In the genomic region with DNA sequence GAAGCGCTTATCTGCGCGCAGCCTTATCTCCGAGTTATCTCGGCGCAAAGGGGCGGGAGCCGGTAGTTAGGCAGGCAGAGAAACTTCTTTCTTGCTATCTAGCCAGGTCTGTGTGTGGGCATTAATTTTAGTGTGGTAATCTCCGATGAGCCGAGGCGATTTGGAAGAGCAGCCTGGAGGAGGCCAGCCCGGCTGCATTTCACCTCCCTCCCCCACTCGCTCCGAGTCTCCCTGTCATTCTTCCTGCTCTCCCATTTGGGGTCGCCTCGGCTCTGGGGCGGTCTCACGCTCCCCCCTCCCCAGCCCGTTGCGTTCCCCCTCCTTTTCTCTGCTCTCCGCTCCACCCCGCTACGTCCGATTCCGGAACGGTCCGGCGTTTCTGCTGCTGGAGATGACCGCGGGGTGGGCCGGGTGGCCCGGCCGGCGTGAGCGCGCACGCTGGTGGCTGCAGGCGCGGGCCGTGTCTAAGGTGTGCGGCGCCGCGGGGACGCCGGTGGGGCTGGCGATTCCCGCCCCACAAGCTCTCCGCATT, we compare ENCODE assay signal across 1 cellular context.
A peak's percentile ranks its signal among the peaks of the same experiment; 100 is the strongest.
TF ChIP-seq lines count a peak whose summit lies in the region.

No MANE protein-coding gene starts in this region.

TF ChIP-seq in K562, 482 proteins besides CTCF, POLR2A, EP300 and RAD21 (continued from another document):
- TF ChIP-seq, protein P1, sequence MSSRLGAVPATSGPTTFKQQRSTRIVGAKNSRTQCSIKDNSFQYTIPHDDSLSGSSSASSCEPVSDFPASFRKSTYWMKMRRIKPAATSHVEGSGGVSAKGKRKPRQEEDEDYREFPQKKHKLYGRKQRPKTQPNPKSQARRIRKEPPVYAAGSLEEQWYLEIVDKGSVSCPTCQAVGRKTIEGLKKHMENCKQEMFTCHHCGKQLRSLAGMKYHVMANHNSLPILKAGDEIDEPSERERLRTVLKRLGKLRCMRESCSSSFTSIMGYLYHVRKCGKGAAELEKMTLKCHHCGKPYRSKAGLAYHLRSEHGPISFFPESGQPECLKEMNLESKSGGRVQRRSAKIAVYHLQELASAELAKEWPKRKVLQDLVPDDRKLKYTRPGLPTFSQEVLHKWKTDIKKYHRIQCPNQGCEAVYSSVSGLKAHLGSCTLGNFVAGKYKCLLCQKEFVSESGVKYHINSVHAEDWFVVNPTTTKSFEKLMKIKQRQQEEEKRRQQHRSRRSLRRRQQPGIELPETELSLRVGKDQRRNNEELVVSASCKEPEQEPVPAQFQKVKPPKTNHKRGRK (tag; IDR thresholded peaks at IDR 0.05): no peak
- TF ChIP-seq ZNF140 (CRISPR knock-in tag; IDR thresholded peaks at IDR 0.05) (no peak), ELF1 (tag; IDR thresholded peaks at IDR 0.05) (no peak), ZNF165 (CRISPR knock-in tag; IDR thresholded peaks at IDR 0.05; ENCODE audit: borderline replicate concordance) (no peak), ZFX (CRISPR knock-in tag; IDR thresholded peaks at IDR 0.05) (peak; percentile 0; the same call in 1 of the 2 replicates), ARHGAP35 (IDR thresholded peaks at IDR 0.05; ENCODE audit: partially characterized antibody) (no peak), POU5F1 (IDR thresholded peaks at IDR 0.05; ENCODE audit: borderline replicate concordance, low read depth, low read length, partially characterized antibody) (no peak), TARDBP (IDR thresholded peaks at IDR 0.05) (no peak), MYC (IDR thresholded peaks at IDR 0.05; ENCODE audit: low read depth, low read length) (no peak), MYC (CRISPR knock-in tag; IDR thresholded peaks at IDR 0.05; ENCODE audit: borderline replicate concordance, low read depth) (no peak), SRF (CRISPR knock-in tag; IDR thresholded peaks at IDR 0.05) (no peak), EHMT2 (IDR thresholded peaks at IDR 0.05) (no peak), DPF2 (IDR thresholded peaks at IDR 0.05) (0 out of 2 replicates have a peak, but pooled peaks have one; percentile 42), TAF15 (IDR thresholded peaks at IDR 0.05; ENCODE audit: low read depth, low read length) (no peak), CBFA2T3 (IDR thresholded peaks at IDR 0.05) (peak; percentile 5; the same call in 1 of the 2 replicates), LCOR (CRISPR knock-in tag; IDR thresholded peaks at IDR 0.05) (no peak), CXXC5 (CRISPR knock-in tag; IDR thresholded peaks at IDR 0.05) (0 out of 2 replicates have a peak, but pooled peaks have one; percentile 72), HLTF (IDR thresholded peaks at IDR 0.05) (no peak), KDM1A (IDR thresholded peaks at IDR 0.05) (no peak), SMARCE1 (IDR thresholded peaks at IDR 0.05) (no peak), CHCHD3 (CRISPR knock-in tag; IDR thresholded peaks at IDR 0.05) (no peak), MAZ (CRISPR knock-in tag; conservative IDR thresholded peaks at IDR 0.05 in 1 of 2, IDR thresholded peaks at IDR 0.05 in 1 of 2) (0 out of 4 replicates have a peak, but pooled peaks of 1 of the 2 experiments have one; percentile 34), MTA3 (IDR thresholded peaks at IDR 0.05; ENCODE audit: borderline replicate concordance) (0 out of 2 replicates have a peak, but pooled peaks have one; percentile 7), PCBP1 (IDR thresholded peaks at IDR 0.05; ENCODE audit: low read depth, low read length, poor library complexity, severe bottlenecking) (peak; percentile 30), HNRNPH1 (optimal IDR thresholded peaks at IDR 0.05; ENCODE audit: low read depth, low read length) (no peak), XRCC4 (IDR thresholded peaks at IDR 0.05; ENCODE audit: extremely low read depth, insufficient read depth, insufficient read length) (no peak), PHF20 (IDR thresholded peaks at IDR 0.05; ENCODE audit: partially characterized antibody) (peak; percentile 0)
- TF ChIP-seq, protein P2, sequence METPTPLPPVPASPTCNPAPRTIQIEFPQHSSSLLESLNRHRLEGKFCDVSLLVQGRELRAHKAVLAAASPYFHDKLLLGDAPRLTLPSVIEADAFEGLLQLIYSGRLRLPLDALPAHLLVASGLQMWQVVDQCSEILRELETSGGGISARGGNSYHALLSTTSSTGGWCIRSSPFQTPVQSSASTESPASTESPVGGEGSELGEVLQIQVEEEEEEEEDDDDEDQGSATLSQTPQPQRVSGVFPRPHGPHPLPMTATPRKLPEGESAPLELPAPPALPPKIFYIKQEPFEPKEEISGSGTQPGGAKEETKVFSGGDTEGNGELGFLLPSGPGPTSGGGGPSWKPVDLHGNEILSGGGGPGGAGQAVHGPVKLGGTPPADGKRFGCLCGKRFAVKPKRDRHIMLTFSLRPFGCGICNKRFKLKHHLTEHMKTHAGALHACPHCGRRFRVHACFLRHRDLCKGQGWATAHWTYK (CRISPR knock-in tag; IDR thresholded peaks at IDR 0.05): peak; percentile 3; the same call in 1 of the 2 replicates
- TF ChIP-seq, protein P3, sequence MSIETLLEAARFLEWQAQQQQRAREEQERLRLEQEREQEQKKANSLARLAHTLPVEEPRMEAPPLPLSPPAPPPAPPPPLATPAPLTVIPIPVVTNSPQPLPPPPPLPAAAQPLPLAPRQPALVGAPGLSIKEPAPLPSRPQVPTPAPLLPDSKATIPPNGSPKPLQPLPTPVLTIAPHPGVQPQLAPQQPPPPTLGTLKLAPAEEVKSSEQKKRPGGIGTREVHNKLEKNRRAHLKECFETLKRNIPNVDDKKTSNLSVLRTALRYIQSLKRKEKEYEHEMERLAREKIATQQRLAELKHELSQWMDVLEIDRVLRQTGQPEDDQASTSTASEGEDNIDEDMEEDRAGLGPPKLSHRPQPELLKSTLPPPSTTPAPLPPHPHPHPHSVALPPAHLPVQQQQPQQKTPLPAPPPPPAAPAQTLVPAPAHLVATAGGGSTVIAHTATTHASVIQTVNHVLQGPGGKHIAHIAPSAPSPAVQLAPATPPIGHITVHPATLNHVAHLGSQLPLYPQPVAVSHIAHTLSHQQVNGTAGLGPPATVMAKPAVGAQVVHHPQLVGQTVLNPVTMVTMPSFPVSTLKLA (conservative IDR thresholded peaks at IDR 0.05): no peak
- TF ChIP-seq, protein P4, sequence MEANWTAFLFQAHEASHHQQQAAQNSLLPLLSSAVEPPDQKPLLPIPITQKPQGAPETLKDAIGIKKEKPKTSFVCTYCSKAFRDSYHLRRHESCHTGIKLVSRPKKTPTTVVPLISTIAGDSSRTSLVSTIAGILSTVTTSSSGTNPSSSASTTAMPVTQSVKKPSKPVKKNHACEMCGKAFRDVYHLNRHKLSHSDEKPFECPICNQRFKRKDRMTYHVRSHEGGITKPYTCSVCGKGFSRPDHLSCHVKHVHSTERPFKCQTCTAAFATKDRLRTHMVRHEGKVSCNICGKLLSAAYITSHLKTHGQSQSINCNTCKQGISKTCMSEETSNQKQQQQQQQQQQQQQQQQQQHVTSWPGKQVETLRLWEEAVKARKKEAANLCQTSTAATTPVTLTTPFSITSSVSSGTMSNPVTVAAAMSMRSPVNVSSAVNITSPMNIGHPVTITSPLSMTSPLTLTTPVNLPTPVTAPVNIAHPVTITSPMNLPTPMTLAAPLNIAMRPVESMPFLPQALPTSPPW (CRISPR knock-in tag; IDR thresholded peaks at IDR 0.05): peak; percentile 26; the same call in 1 of the 2 replicates
- TF ChIP-seq, protein P5, sequence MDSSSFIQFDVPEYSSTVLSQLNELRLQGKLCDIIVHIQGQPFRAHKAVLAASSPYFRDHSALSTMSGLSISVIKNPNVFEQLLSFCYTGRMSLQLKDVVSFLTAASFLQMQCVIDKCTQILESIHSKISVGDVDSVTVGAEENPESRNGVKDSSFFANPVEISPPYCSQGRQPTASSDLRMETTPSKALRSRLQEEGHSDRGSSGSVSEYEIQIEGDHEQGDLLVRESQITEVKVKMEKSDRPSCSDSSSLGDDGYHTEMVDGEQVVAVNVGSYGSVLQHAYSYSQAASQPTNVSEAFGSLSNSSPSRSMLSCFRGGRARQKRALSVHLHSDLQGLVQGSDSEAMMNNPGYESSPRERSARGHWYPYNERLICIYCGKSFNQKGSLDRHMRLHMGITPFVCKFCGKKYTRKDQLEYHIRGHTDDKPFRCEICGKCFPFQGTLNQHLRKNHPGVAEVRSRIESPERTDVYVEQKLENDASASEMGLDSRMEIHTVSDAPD (CRISPR knock-in tag; IDR thresholded peaks at IDR 0.05): no peak
- TF ChIP-seq, protein P6, sequence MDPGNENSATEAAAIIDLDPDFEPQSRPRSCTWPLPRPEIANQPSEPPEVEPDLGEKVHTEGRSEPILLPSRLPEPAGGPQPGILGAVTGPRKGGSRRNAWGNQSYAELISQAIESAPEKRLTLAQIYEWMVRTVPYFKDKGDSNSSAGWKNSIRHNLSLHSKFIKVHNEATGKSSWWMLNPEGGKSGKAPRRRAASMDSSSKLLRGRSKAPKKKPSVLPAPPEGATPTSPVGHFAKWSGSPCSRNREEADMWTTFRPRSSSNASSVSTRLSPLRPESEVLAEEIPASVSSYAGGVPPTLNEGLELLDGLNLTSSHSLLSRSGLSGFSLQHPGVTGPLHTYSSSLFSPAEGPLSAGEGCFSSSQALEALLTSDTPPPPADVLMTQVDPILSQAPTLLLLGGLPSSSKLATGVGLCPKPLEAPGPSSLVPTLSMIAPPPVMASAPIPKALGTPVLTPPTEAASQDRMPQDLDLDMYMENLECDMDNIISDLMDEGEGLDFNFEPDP (CRISPR knock-in tag; IDR thresholded peaks at IDR 0.05): no peak
